ENCODE assay signal across 7 cellular contexts in the genomic region with DNA sequence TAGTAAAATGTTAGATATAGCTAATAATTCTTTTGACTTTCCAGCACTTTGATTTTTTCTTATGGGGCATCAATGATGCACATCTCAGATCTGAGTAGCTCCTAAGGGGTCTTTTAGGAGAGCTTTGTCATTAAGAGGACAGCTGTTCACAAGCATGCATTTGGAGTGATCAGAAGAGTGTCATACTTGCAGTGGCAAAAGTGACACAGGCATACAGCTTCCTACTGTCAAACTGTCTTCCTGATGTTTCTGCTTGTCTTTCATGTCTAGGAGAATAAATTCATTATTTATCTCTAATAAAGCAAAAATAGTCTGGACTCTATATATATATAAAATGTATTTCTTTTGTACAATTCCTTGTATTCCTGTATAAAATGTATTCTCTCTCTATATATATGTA.
"Had no signal": no experiment of that assay in that cellular context is flagged by ENCODE, and none has a peak within 500 bp of the region (broad histone marks: within the 10 kb centered on the region; RNA-seq: fewer than 3 reads in every experiment).

No MANE protein-coding gene starts in this region.

- H3K4me3 ChIP-seq: K562 had no signal

- DNase-seq: IMR-90, KBM-7, KG1 had no signal

- FAIRE-seq: HepG2, HTR-8/SVneo, K562 had no signal

- H3K27ac ChIP-seq: HL-60 had no signal
